Comparison of ENCODE assay signal across 6 cellular contexts in genomic region chr10:97633921-97634320, GRCh38. TPM values are rescaled to one million over a fixed set of nuclear protein-coding genes. Genes with fewer than 3 reads are reported as not detected.
DNase-seq lines count a peak whose midpoint lies in the region; ATAC-seq and TF ChIP-seq lines count a peak whose summit lies in the region.

No MANE protein-coding gene starts in this region.

- H3K9me3 ChIP-seq in prostate gland = no peaks in the 10 kb centered on the region

- H3K4me1 ChIP-seq in prostate gland (replicated peaks) = no peaks in the 10 kb centered on the region

- H3K27ac Mint-ChIP-seq in activated T-cell treated with anti-CD3 and anti-CD28 coated beads, Interleukin-2, amount 50 U/mL, for 24 hours = peak overlapping the region; percentile 94

- H3K27ac ChIP-seq in cingulate gyrus (ENCODE audit: low read depth, low read length) (peak overlapping the region; percentile 77), prostate gland (peak overlapping the region; percentile 54 to 67)

- TF ChIP-seq CTCF in prostate gland (IDR thresholded peaks at IDR 0.05) = peak in 1 of 4 experiments; percentile 27

- H3K4me3 ChIP-seq in prostate gland = peak overlapping the region; percentile 68 to 78

- H3K27me3 Mint-ChIP-seq in activated T-cell treated with anti-CD3 and anti-CD28 coated beads, Interleukin-2, amount 50 U/mL, for 24 hours = no peaks in the 10 kb centered on the region

- intact Hi-C loops in prostate gland (cut with DNase I) = no loop called here

- peaks cover 16% of the 10 kb centered on the region for H3K4me1 Mint-ChIP-seq in activated T-cell treated with anti-CD3 and anti-CD28 coated beads, Interleukin-2, amount 50 U/mL, for 24 hours (ENCODE audit: low read depth)

- no peak for TF ChIP-seq POLR2A in prostate gland (IDR thresholded peaks at IDR 0.05)

- H3K27me3 ChIP-seq in prostate gland (replicated peaks; ENCODE audit: insufficient read depth) = no peaks in the 10 kb centered on the region

- no peak for ATAC-seq in activated CD4-positive, CD25-positive, alpha-beta regulatory T cell treated with anti-CD3 and anti-CD28 coated beads, Interleukin-2, amount 50 U/mL, for 24 hours
- no peak for ATAC-seq in GM19455 (IDR thresholded peaks at IDR 0.05; ENCODE audit: unreplicated experiment)

- no peaks in the 10 kb centered on the region for H3K9me3 Mint-ChIP-seq in activated T-cell treated with anti-CD3 and anti-CD28 coated beads, Interleukin-2, amount 50 U/mL, for 24 hours

- no peaks in the 10 kb centered on the region for H3K36me3 ChIP-seq in prostate gland

- H3K4me3 Mint-ChIP-seq in activated T-cell treated with anti-CD3 and anti-CD28 coated beads, Interleukin-2, amount 50 U/mL, for 24 hours = peak overlapping the region; percentile 99

- WGBS in prostate gland = 86% methylated on average over 8 of the region's 8 CpGs

- peaks cover 9% of the 10 kb centered on the region for H3K36me3 Mint-ChIP-seq in activated T-cell treated with anti-CD3 and anti-CD28 coated beads, Interleukin-2, amount 50 U/mL, for 24 hours (ENCODE audit: low read depth)

- no peak for DNase-seq in activated T-cell treated with anti-CD3 and anti-CD28 coated beads, Interleukin-2, amount 50 U/mL, for 24 hours
- DNase-seq in activated T-cell treated with anti-CD3 and anti-CD28 coated beads for 4 hours (no peak), prostate gland (ENCODE audit: low spot score) (no peak)

RNA-seq across cellular contexts. Expression of gene MORN4, which starts 0.6 kb away (rescaled TPM):
- total RNA-seq in prostate gland = 1 to 10 TPM; 4.7 to 5.5 TPM

RNA-seq across cellular contexts. Expression of gene PI4K2A, which starts 6.5 kb away (rescaled TPM):
- total RNA-seq in prostate gland = 10 to 100 TPM; 12.3 to 26.2 TPM

RNA-seq across cellular contexts. Expression of gene C10orf62, which starts 44.4 kb away (rescaled TPM):
- total RNA-seq in prostate gland = 10 to 100 TPM in 1 of 2 donors, not detected in 1; 14.0 TPM

RNA-seq across cellular contexts. Expression of gene HOGA1, which starts 49.7 kb away (rescaled TPM):
- 1 to 10 TPM; 1.0 to 2.7 TPM for total RNA-seq in prostate gland

RNA-seq across cellular contexts. Expression of gene AVPI1, which starts 53.1 kb away (rescaled TPM):
- total RNA-seq in prostate gland = 10 to 100 TPM; 17.0 to 28.6 TPM
